7 cellular contexts compared by ENCODE assay signal in genomic region chrX:80876877-80877276, GRCh38.
DNase-seq lines count a peak whose midpoint lies in the region; ATAC-seq and TF ChIP-seq lines count a peak whose summit lies in the region.

No MANE protein-coding gene starts in this region.

- intact Hi-C loops in right lobe of liver (cut with DNase I): no loop called here

- H3K9me3 ChIP-seq in right lobe of liver: no peaks in the 10 kb centered on the region

- H3K27me3 ChIP-seq in right lobe of liver: no peaks in the 10 kb centered on the region

- no peak overlapping the region for H3K27ac ChIP-seq in right lobe of liver

- no peak overlapping the region for H3K4me3 ChIP-seq in right lobe of liver

- no peaks in the 10 kb centered on the region for H3K36me3 ChIP-seq in right lobe of liver

- no peaks in the 10 kb centered on the region for H3K4me1 ChIP-seq in right lobe of liver

- TF ChIP-seq CTCF in GM12872 (IDR thresholded peaks at IDR 0.05; ENCODE audit: insufficient read depth, low read depth, low read length): peak; percentile 19; the same call in 1 of the 3 replicates
- peak; percentile 37 for TF ChIP-seq CTCF in LNCAP (IDR thresholded peaks at IDR 0.05)
- peak; percentile 47 to 61 (median 58) for TF ChIP-seq CTCF in right lobe of liver (IDR thresholded peaks at IDR 0.05)

- ATAC-seq in right lobe of liver: peak in 1 of 4 donors; percentile 42

- TF ChIP-seq POLR2A in right lobe of liver (IDR thresholded peaks at IDR 0.05): no peak

- DNase-seq in astrocyte of the hippocampus (ENCODE audit: low read depth, low spot score) (peak; percentile 35), right lobe of liver (no peak), NCI-H524 treated with DMSO at 0.1 percent for 48 hours (lab: John Stamatoyannopoulos, UW) (no peak), activated T-cell treated with anti-CD3 and anti-CD28 coated beads for 4 hours (no peak)
- no peak for DNase-seq in stimulated activated CD4-positive, alpha-beta T cell treated with anti-CD3 and anti-CD28 coated beads, Interleukin-15, amount 100 ng/mL, for 24 hours
